ENCODE assay signal across 15 cellular contexts in the genomic region with DNA sequence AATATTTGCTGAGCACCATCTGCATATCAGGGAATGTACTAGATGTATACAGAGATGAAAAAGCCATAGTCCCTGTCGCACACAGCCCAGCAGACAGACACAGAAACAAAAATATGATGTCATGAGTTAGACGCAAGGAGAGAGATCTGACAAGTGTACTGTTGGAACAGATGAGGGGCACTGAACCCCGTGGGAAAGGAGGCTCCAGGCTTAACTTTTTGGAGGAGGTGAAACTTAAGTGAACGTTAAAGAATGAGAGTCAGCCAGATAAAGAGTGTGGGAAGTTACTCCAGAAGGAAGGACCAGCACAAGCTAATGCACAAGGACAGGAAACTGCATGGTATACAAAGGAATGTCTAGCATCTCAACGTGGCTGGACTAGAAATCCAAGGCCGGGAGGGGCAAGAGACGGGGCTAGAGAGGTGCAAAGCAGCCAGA. TPM values are rescaled to one million over a fixed set of nuclear protein-coding genes. Genes with fewer than 3 reads are reported as not detected.
A peak's percentile ranks its signal among the peaks of the same experiment; 100 is the strongest.
DNase-seq lines count a peak whose midpoint lies in the region; TF ChIP-seq lines count a peak whose summit lies in the region.
"Had no signal": no experiment of that assay in that cellular context is flagged by ENCODE, and none has a peak within 500 bp of the region (broad histone marks: within the 10 kb centered on the region; RNA-seq: fewer than 3 reads in every experiment).

No MANE protein-coding gene starts in this region.

- H3K27me3 Mint-ChIP-seq in endodermal cell (ENCODE audit: insufficient read depth) = peaks cover 4% of the 10 kb centered on the region

- peaks cover 0 to 52% (median 40%) of the 10 kb centered on the region in 4 donors for H3K4me1 ChIP-seq in sigmoid colon
- peaks cover 6% of the 10 kb centered on the region for H3K4me1 ChIP-seq in prostate gland (replicated peaks)
- no peaks in the 10 kb centered on the region for H3K4me1 ChIP-seq in endodermal cell (ENCODE audit: control insufficient read depth, insufficient read depth, low read length)

- in situ Hi-C loops in GM13977 (cut with MboI; ENCODE audit: low pct_unique_long_range_greater_than_20kb, low sequenced_read_pairs, unreplicated experiment) = no loop called here

- TF ChIP-seq CTCF in WI38 (IDR thresholded peaks at IDR 0.05; ENCODE audit: low read depth, low read length) (no peak), fibroblast of the aortic adventitia (IDR thresholded peaks at IDR 0.05; ENCODE audit: insufficient read depth, low read length) (no peak), sigmoid colon (IDR thresholded peaks at IDR 0.05) (no peak), prostate gland (IDR thresholded peaks at IDR 0.05) (no peak), endodermal cell (conservative IDR thresholded peaks at IDR 0.05) (no peak), GM13977 (IDR thresholded peaks at IDR 0.05; ENCODE audit: extremely low read depth, insufficient read depth, missing control alignments) (no peak)

- no peaks in the 10 kb centered on the region for H3K9me3 Mint-ChIP-seq in endodermal cell
- H3K9me3 Mint-ChIP-seq: activated T-helper 2 cell treated with anti-CD3 and anti-CD28 coated beads, Interferon-gamma antibody, Interleukin-2, Interleukin-4, amounts not matched to agents 10 μg/mL and 5 μg/mL and 100 μg/mL, durations not matched to agents 14 hours and 24 hours and 36 hours had no signal

- H3K27ac ChIP-seq in sigmoid colon = peak overlapping the region in 3 of 4 donors; percentile 98 to 100 (median 100)
- no peak overlapping the region for H3K27ac ChIP-seq in prostate gland
- H3K27ac ChIP-seq in endodermal cell (ENCODE audit: low read depth, low read length) = no peak overlapping the region

- intact Hi-C loops in sigmoid colon (cut with DNase I) = loop anchor here (5.0 kb wide), 3 partner anchors 61 to 121 kb away; no protein-coding TSS in a partner anchor
- intact Hi-C loops in prostate gland (cut with DNase I) = loop anchor here (5.0 kb wide), 2 partner anchors 61 to 76 kb away; no protein-coding TSS in a partner anchor

- no peaks in the 10 kb centered on the region for H3K36me3 Mint-ChIP-seq in endodermal cell (ENCODE audit: low read depth)

- H3K4me3 ChIP-seq in WI38 (ENCODE audit: low read depth, low read length) (peak overlapping the region; percentile 24), fibroblast of the aortic adventitia (ENCODE audit: low read depth, low read length) (no peak overlapping the region), sigmoid colon (no peak overlapping the region), prostate gland (no peak overlapping the region), endodermal cell (ENCODE audit: low read length) (no peak overlapping the region)
- H3K4me3 ChIP-seq: mucosa of descending colon had no signal

- no peak overlapping the region for H3K9ac ChIP-seq in endodermal cell (ENCODE audit: extremely low read depth, low read length, poor library complexity, severe bottlenecking)

- H3K4me3 Mint-ChIP-seq in endodermal cell = no peak overlapping the region

- WGBS in sigmoid colon, 2 donors = 68 to 77% methylated on average over 7 of the region's 7 CpGs
- 39% methylated on average over 7 of the region's 7 CpGs for WGBS in prostate gland
- WGBS in endodermal cell (ENCODE audit: insufficient coverage in 1 of 2, insufficient read length in 1 of 2), 2 experiments = 83 to 88% methylated on average over 6 to 7 of the region's 7 CpGs

- no peak for TF ChIP-seq EP300 in sigmoid colon (IDR thresholded peaks at IDR 0.05)

- DNase-seq in EL (peak; percentile 83), fibroblast of the aortic adventitia (ENCODE audit: low read depth) (peak; percentile 83), sigmoid colon (no peak), prostate gland (ENCODE audit: low spot score) (no peak), endodermal cell (no peak), GM19240 (ENCODE audit: insufficient read length, low spot score) (no peak), GM13977 (ENCODE audit: low spot score) (no peak)
- DNase-seq: activated CD4-positive, alpha-beta T cell treated with anti-CD3 and anti-CD28 coated beads, Interleukin-2, amount 50 U/mL, for 1 hour; C1 segment of cervical spinal cord; mucosa of descending colon; NCI-H1930; retina; T-helper 2 cell had no signal

- TF ChIP-seq POLR2A in sigmoid colon (IDR thresholded peaks at IDR 0.05) (no peak), prostate gland (IDR thresholded peaks at IDR 0.05) (no peak)

- H3K9me3 ChIP-seq in sigmoid colon = no peaks in the 10 kb centered on the region
- no peaks in the 10 kb centered on the region for H3K9me3 ChIP-seq in prostate gland
- H3K9me3 ChIP-seq in endodermal cell (ENCODE audit: control insufficient read depth, low read length) = no peaks in the 10 kb centered on the region
- H3K9me3 ChIP-seq: mucosa of descending colon had no signal

- no peak overlapping the region for H3K27ac Mint-ChIP-seq in endodermal cell
- H3K27ac Mint-ChIP-seq: activated T-helper 2 cell treated with anti-CD3 and anti-CD28 coated beads, Interferon-gamma antibody, Interleukin-2, Interleukin-4, amounts not matched to agents 10 μg/mL and 5 μg/mL and 100 μg/mL, durations not matched to agents 14 hours and 24 hours and 36 hours had no signal

- H3K27me3 ChIP-seq in sigmoid colon (no peaks in the 10 kb centered on the region), prostate gland (replicated peaks; ENCODE audit: insufficient read depth) (no peaks in the 10 kb centered on the region), endodermal cell (ENCODE audit: control insufficient read depth, insufficient read depth, low read length, poor library complexity, severe bottlenecking) (no peaks in the 10 kb centered on the region)

- H3K36me3 ChIP-seq in sigmoid colon (no peaks in the 10 kb centered on the region), prostate gland (no peaks in the 10 kb centered on the region), endodermal cell (ENCODE audit: control insufficient read depth, insufficient read depth, low read length) (peaks cover 4% of the 10 kb centered on the region)

- peaks cover 19% of the 10 kb centered on the region for H3K4me1 Mint-ChIP-seq in endodermal cell

RNA-seq across cellular contexts. Expression of a gene that starts 2.5 kb away (rescaled TPM):
- total RNA-seq in fibroblast of the aortic adventitia (ENCODE audit: low replicate concordance) (94.0 and 114 TPM in 2 replicates), sigmoid colon (1,000 to 10,000 TPM in 1 of 4 donors, 100 to 1,000 TPM in 3; 372 to 1,069 (median 688) TPM), prostate gland (100 to 1,000 TPM; 197 to 240 TPM), endodermal cell (100 to 1,000 TPM; 190 to 275 TPM)
- polyA plus RNA-seq in sigmoid colon = 10 to 100 TPM; 20.1 to 98.1 (median 24.0) TPM
- polyA plus RNA-seq in endodermal cell (2013, experiment 1 of 2) = 115 TPM
- polyA plus RNA-seq in endodermal cell (2013, experiment 2 of 2) = 126 TPM

Comparison
In these comparisons a context has a peak if more than half of its experiments do, and no peak if none do; other contexts are left out.
1. DNase-seq: peak in EL (single experiment) and fibroblast of the aortic adventitia (single experiment); none in sigmoid colon (single experiment), prostate gland (single experiment), endodermal cell (single experiment), GM19240 (single experiment) and GM13977 (single experiment).
2. H3K27ac ChIP-seq: peak in sigmoid colon (3 of 4); none in prostate gland (0 of 2) and endodermal cell (single experiment).